1 cellular context compared by ENCODE assay signal in the genomic region with DNA sequence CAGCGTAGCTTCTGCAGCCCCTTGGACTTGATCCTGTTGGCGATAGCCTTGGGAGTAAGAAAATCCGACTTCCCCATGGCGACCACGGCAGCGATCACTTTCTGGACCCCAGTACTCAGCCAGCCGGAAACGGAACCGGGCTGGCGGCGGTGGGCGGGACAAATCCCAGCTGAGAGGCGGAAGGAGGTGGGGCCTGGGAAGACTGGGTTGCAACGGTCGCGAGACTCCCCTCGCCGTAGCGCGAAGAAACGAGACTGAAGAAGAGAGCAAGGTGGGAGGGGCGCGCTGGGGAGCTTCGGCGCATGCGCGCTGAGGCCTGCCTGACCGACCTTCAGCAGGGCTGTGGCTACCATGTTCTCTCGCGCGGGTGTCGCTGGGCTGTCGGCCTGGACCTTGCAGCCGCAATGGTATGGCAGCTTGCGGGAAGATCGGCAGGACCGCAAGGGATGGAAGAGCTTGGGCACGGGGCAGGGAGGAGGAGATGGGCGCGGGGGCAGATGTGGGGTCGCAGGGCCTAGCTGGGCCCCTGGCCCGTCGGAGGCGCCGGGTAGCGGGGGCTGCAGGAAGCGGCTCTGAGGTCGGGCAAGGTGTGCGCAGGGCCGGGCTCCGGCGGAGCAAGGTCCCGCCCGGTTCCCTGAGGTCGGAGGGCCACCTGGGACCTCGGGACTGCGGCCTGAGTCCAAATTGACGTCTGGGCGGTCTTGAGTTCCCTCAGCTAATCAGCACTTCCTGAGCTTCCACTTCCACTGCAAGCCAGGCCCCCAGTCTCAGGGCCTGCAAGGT.
TF ChIP-seq lines count a peak whose summit lies in the region.

A gene (plus strand): TSS at position 321 of the 783 bp plus-strand sequence. CDS start 31 bp downstream, at position 352.
A gene with protein sequence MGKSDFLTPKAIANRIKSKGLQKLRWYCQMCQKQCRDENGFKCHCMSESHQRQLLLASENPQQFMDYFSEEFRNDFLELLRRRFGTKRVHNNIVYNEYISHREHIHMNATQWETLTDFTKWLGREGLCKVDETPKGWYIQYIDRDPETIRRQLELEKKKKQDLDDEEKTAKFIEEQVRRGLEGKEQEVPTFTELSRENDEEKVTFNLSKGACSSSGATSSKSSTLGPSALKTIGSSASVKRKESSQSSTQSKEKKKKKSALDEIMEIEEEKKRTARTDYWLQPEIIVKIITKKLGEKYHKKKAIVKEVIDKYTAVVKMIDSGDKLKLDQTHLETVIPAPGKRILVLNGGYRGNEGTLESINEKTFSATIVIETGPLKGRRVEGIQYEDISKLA (minus strand): TSS at position 137 of the 783 bp plus-strand sequence. CDS start 60 bp downstream, at position 77.

TF ChIP-seq in HepG2, 621 proteins besides CTCF, POLR2A, EP300 and RAD21 (continued from another document and continues in another):
- TF ChIP-seq, protein P1, sequence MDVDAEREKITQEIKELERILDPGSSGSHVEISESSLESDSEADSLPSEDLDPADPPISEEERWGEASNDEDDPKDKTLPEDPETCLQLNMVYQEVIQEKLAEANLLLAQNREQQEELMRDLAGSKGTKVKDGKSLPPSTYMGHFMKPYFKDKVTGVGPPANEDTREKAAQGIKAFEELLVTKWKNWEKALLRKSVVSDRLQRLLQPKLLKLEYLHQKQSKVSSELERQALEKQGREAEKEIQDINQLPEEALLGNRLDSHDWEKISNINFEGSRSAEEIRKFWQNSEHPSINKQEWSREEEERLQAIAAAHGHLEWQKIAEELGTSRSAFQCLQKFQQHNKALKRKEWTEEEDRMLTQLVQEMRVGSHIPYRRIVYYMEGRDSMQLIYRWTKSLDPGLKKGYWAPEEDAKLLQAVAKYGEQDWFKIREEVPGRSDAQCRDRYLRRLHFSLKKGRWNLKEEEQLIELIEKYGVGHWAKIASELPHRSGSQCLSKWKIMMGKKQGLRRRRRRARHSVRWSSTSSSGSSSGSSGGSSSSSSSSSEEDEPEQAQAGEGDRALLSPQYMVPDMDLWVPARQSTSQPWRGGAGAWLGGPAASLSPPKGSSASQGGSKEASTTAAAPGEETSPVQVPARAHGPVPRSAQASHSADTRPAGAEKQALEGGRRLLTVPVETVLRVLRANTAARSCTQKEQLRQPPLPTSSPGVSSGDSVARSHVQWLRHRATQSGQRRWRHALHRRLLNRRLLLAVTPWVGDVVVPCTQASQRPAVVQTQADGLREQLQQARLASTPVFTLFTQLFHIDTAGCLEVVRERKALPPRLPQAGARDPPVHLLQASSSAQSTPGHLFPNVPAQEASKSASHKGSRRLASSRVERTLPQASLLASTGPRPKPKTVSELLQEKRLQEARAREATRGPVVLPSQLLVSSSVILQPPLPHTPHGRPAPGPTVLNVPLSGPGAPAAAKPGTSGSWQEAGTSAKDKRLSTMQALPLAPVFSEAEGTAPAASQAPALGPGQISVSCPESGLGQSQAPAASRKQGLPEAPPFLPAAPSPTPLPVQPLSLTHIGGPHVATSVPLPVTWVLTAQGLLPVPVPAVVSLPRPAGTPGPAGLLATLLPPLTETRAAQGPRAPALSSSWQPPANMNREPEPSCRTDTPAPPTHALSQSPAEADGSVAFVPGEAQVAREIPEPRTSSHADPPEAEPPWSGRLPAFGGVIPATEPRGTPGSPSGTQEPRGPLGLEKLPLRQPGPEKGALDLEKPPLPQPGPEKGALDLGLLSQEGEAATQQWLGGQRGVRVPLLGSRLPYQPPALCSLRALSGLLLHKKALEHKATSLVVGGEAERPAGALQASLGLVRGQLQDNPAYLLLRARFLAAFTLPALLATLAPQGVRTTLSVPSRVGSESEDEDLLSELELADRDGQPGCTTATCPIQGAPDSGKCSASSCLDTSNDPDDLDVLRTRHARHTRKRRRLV (CRISPR knock-in tag; IDR thresholded peaks at IDR 0.05): peak; percentile 73; the same call in 1 of the 2 replicates
- TF ChIP-seq, protein P2, sequence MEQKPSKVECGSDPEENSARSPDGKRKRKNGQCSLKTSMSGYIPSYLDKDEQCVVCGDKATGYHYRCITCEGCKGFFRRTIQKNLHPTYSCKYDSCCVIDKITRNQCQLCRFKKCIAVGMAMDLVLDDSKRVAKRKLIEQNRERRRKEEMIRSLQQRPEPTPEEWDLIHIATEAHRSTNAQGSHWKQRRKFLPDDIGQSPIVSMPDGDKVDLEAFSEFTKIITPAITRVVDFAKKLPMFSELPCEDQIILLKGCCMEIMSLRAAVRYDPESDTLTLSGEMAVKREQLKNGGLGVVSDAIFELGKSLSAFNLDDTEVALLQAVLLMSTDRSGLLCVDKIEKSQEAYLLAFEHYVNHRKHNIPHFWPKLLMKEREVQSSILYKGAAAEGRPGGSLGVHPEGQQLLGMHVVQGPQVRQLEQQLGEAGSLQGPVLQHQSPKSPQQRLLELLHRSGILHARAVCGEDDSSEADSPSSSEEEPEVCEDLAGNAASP (CRISPR knock-in tag; IDR thresholded peaks at IDR 0.05; ENCODE audit: borderline replicate concordance): peak; percentile 30; the same call in 1 of the 2 replicates
- TF ChIP-seq NCOR1 (IDR thresholded peaks at IDR 0.05; ENCODE audit: borderline replicate concordance, low read length) (no peak), ZNF674 (CRISPR knock-in tag; IDR thresholded peaks at IDR 0.05; ENCODE audit: low read depth) (no peak), ZNF543 (CRISPR knock-in tag; IDR thresholded peaks at IDR 0.05) (no peak; the same call in 1 of the 2 replicates), GATAD2A (CRISPR knock-in tag; IDR thresholded peaks at IDR 0.05) (peak; percentile 55; the same call in 1 of the 2 replicates), SMC3 (IDR thresholded peaks at IDR 0.05; ENCODE audit: low read length) (no peak), NPAS2 (CRISPR knock-in tag; IDR thresholded peaks at IDR 0.05; ENCODE audit: borderline replicate concordance) (no peak), RBAK (CRISPR knock-in tag; IDR thresholded peaks at IDR 0.05) (no peak), SSRP1 (CRISPR knock-in tag; IDR thresholded peaks at IDR 0.05) (no peak), JUNB (CRISPR knock-in tag; IDR thresholded peaks at IDR 0.05; ENCODE audit: borderline replicate concordance) (no peak), ZNF441 (CRISPR knock-in tag; IDR thresholded peaks at IDR 0.05; ENCODE audit: borderline replicate concordance) (peak; percentile 23; the same call in 1 of the 2 replicates), NCOA2 (CRISPR knock-in tag; IDR thresholded peaks at IDR 0.05) (no peak), RAD51 (IDR thresholded peaks at IDR 0.05; ENCODE audit: borderline replicate concordance) (no peak), SP4 (CRISPR knock-in tag; IDR thresholded peaks at IDR 0.05) (peak; percentile 75), ZNF709 (CRISPR knock-in tag; IDR thresholded peaks at IDR 0.05) (peak; percentile 75; the same call in 1 of the 2 replicates), ZNF546 (CRISPR knock-in tag; conservative IDR thresholded peaks at IDR 0.05) (peak; percentile 56; the same call in 1 of the 2 replicates), BCL6 (CRISPR knock-in tag; IDR thresholded peaks at IDR 0.05) (0 out of 2 replicates have a peak, but pooled peaks have one; percentile 7), MEIS1 (CRISPR knock-in tag; IDR thresholded peaks at IDR 0.05; ENCODE audit: borderline replicate concordance) (no peak), NFKB2 (CRISPR knock-in tag; IDR thresholded peaks at IDR 0.05; ENCODE audit: borderline replicate concordance) (peak; percentile 89), TBP (CRISPR knock-in tag; IDR thresholded peaks at IDR 0.05) (no peak), TP53 (CRISPR knock-in tag; conservative IDR thresholded peaks at IDR 0.05) (no peak), TSC22D2 (CRISPR knock-in tag; IDR thresholded peaks at IDR 0.05; ENCODE audit: borderline replicate concordance) (0 out of 2 replicates have a peak, but pooled peaks have one; percentile 56), PRMT3 (CRISPR knock-in tag; IDR thresholded peaks at IDR 0.05; ENCODE audit: borderline replicate concordance, low read depth) (no peak)
- TF ChIP-seq, protein P3, sequence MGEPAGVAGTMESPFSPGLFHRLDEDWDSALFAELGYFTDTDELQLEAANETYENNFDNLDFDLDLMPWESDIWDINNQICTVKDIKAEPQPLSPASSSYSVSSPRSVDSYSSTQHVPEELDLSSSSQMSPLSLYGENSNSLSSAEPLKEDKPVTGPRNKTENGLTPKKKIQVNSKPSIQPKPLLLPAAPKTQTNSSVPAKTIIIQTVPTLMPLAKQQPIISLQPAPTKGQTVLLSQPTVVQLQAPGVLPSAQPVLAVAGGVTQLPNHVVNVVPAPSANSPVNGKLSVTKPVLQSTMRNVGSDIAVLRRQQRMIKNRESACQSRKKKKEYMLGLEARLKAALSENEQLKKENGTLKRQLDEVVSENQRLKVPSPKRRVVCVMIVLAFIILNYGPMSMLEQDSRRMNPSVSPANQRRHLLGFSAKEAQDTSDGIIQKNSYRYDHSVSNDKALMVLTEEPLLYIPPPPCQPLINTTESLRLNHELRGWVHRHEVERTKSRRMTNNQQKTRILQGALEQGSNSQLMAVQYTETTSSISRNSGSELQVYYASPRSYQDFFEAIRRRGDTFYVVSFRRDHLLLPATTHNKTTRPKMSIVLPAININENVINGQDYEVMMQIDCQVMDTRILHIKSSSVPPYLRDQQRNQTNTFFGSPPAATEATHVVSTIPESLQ (CRISPR knock-in tag; conservative IDR thresholded peaks at IDR 0.05): no peak; the same call in 1 of the 2 replicates
- TF ChIP-seq, protein P4, sequence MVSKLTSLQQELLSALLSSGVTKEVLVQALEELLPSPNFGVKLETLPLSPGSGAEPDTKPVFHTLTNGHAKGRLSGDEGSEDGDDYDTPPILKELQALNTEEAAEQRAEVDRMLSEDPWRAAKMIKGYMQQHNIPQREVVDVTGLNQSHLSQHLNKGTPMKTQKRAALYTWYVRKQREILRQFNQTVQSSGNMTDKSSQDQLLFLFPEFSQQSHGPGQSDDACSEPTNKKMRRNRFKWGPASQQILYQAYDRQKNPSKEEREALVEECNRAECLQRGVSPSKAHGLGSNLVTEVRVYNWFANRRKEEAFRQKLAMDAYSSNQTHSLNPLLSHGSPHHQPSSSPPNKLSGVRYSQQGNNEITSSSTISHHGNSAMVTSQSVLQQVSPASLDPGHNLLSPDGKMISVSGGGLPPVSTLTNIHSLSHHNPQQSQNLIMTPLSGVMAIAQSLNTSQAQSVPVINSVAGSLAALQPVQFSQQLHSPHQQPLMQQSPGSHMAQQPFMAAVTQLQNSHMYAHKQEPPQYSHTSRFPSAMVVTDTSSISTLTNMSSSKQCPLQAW (CRISPR knock-in tag; IDR thresholded peaks at IDR 0.05): no peak; the same call in none of the 2 replicates
- TF ChIP-seq, protein P5, sequence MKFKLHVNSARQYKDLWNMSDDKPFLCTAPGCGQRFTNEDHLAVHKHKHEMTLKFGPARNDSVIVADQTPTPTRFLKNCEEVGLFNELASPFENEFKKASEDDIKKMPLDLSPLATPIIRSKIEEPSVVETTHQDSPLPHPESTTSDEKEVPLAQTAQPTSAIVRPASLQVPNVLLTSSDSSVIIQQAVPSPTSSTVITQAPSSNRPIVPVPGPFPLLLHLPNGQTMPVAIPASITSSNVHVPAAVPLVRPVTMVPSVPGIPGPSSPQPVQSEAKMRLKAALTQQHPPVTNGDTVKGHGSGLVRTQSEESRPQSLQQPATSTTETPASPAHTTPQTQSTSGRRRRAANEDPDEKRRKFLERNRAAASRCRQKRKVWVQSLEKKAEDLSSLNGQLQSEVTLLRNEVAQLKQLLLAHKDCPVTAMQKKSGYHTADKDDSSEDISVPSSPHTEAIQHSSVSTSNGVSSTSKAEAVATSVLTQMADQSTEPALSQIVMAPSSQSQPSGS (CRISPR knock-in tag; IDR thresholded peaks at IDR 0.05): no peak
- TF ChIP-seq, protein P6, sequence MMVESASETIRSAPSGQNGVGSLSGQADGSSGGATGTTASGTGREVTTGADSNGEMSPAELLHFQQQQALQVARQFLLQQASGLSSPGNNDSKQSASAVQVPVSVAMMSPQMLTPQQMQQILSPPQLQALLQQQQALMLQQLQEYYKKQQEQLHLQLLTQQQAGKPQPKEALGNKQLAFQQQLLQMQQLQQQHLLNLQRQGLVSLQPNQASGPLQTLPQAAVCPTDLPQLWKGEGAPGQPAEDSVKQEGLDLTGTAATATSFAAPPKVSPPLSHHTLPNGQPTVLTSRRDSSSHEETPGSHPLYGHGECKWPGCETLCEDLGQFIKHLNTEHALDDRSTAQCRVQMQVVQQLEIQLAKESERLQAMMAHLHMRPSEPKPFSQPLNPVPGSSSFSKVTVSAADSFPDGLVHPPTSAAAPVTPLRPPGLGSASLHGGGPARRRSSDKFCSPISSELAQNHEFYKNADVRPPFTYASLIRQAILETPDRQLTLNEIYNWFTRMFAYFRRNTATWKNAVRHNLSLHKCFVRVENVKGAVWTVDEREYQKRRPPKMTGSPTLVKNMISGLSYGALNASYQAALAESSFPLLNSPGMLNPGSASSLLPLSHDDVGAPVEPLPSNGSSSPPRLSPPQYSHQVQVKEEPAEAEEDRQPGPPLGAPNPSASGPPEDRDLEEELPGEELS (CRISPR knock-in tag; IDR thresholded peaks at IDR 0.05): peak; percentile 50
- TF ChIP-seq, protein P7, sequence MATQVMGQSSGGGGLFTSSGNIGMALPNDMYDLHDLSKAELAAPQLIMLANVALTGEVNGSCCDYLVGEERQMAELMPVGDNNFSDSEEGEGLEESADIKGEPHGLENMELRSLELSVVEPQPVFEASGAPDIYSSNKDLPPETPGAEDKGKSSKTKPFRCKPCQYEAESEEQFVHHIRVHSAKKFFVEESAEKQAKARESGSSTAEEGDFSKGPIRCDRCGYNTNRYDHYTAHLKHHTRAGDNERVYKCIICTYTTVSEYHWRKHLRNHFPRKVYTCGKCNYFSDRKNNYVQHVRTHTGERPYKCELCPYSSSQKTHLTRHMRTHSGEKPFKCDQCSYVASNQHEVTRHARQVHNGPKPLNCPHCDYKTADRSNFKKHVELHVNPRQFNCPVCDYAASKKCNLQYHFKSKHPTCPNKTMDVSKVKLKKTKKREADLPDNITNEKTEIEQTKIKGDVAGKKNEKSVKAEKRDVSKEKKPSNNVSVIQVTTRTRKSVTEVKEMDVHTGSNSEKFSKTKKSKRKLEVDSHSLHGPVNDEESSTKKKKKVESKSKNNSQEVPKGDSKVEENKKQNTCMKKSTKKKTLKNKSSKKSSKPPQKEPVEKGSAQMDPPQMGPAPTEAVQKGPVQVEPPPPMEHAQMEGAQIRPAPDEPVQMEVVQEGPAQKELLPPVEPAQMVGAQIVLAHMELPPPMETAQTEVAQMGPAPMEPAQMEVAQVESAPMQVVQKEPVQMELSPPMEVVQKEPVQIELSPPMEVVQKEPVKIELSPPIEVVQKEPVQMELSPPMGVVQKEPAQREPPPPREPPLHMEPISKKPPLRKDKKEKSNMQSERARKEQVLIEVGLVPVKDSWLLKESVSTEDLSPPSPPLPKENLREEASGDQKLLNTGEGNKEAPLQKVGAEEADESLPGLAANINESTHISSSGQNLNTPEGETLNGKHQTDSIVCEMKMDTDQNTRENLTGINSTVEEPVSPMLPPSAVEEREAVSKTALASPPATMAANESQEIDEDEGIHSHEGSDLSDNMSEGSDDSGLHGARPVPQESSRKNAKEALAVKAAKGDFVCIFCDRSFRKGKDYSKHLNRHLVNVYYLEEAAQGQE (IDR thresholded peaks at IDR 0.05; ENCODE audit: borderline replicate concordance in 1 of 2, low read depth in 1 of 2, low read length in 2 of 2): no peak
- TF ChIP-seq, protein P8, sequence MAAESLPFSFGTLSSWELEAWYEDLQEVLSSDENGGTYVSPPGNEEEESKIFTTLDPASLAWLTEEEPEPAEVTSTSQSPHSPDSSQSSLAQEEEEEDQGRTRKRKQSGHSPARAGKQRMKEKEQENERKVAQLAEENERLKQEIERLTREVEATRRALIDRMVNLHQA (CRISPR knock-in tag; IDR thresholded peaks at IDR 0.05): no peak
- TF ChIP-seq, protein P9, sequence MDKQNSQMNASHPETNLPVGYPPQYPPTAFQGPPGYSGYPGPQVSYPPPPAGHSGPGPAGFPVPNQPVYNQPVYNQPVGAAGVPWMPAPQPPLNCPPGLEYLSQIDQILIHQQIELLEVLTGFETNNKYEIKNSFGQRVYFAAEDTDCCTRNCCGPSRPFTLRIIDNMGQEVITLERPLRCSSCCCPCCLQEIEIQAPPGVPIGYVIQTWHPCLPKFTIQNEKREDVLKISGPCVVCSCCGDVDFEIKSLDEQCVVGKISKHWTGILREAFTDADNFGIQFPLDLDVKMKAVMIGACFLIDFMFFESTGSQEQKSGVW (CRISPR knock-in tag; IDR thresholded peaks at IDR 0.05; ENCODE audit: borderline replicate concordance): no peak
